ENCODE assay signal across 9 cellular contexts in the genomic region with DNA sequence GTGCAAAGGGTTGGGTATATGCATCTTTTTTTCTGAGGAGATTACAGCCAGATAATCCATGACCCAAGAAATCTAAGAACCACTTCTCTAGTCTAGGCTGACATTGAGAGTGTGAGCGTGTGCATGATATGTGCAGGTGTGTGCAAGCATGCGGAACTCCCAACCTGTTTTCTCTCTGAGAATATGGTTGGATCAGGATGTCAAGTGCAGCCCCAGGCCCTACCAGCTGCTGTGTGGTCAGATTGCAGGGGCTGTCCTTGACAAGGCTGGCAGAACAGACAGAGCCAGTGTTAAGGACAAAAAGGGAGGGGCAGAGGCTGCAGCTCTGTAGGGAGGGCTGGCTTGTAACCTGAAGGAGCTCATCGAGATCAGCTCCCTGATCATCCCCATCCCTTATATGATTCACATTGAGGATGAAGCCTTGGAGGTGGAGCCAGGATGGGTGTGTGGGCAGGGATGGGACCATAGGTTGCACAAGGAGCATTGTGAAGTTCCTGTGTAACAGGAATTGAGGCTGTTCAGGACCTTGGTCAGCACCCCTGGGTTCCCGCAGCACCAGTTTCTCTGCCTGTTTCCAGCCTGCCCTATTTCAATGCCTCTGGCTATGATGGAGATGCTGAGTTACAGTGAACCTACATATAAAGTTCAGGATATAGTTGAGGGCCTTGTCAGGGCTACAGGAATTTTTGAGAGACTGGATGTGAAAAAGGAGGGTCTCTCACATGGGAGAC. TPM values are rescaled to one million over a fixed set of nuclear protein-coding genes. Genes with fewer than 3 reads are reported as not detected.
DNase-seq lines count a peak whose midpoint lies in the region; ATAC-seq, FAIRE-seq and TF ChIP-seq lines count a peak whose summit lies in the region.
"Had no signal": no experiment of that assay in that cellular context is flagged by ENCODE, and none has a peak within 500 bp of the region (broad histone marks: within the 10 kb centered on the region; RNA-seq: fewer than 3 reads in every experiment).

No MANE protein-coding gene starts in this region.

- H3K4me3 Mint-ChIP-seq in CD4-positive, alpha-beta T cell: no peak overlapping the region
- H3K4me3 Mint-ChIP-seq: activated naive CD4-positive, alpha-beta T cell treated with anti-CD3 and anti-CD28 coated beads, Interleukin-2, amount 50 U/mL, for 24 hours had no signal

- no peak for ATAC-seq in CD4-positive, alpha-beta T cell (ENCODE audit: poor library complexity)
- ATAC-seq in pancreas: peak; percentile 58 to 86 (median 70)
- ATAC-seq in GM18870 (IDR thresholded peaks at IDR 0.05; ENCODE audit: unreplicated experiment): no peak

- no peaks in the 10 kb centered on the region for H3K4me1 ChIP-seq in pancreas

- DNase-seq in CD4-positive, alpha-beta T cell: peak in 7 of 10 experiments; percentile 6 to 19 (median 9)
- DNase-seq in HFF-Myc (ENCODE audit: extremely low read depth, low read depth) (peak; percentile 32), RKO (ENCODE audit: low spot score) (peak; percentile 68), dermis blood vessel endothelial cell (peak; percentile 81), pancreas (peak in 3 of 6 donors; percentile 27 to 29 (median 29)), middle frontal gyrus (ENCODE audit: extremely low spot score, low spot score) (no peak), KG1 (lab: John Stamatoyannopoulos, UW) (no peak)

- no peaks in the 10 kb centered on the region for H3K4me1 Mint-ChIP-seq in CD4-positive, alpha-beta T cell (ENCODE audit: low read depth)
- H3K4me1 Mint-ChIP-seq: activated naive CD4-positive, alpha-beta T cell treated with anti-CD3 and anti-CD28 coated beads, Interleukin-2, amount 50 U/mL, for 24 hours had no signal

- H3K36me3 Mint-ChIP-seq in CD4-positive, alpha-beta T cell (ENCODE audit: low read depth): no peaks in the 10 kb centered on the region
- H3K36me3 Mint-ChIP-seq: activated naive CD4-positive, alpha-beta T cell treated with anti-CD3 and anti-CD28 coated beads, Interleukin-2, amount 50 U/mL, for 24 hours had no signal

- H3K27ac Mint-ChIP-seq in CD4-positive, alpha-beta T cell: no peak overlapping the region
- H3K27ac Mint-ChIP-seq: activated naive CD4-positive, alpha-beta T cell treated with anti-CD3 and anti-CD28 coated beads, Interleukin-2, amount 50 U/mL, for 24 hours had no signal

- H3K9me3 Mint-ChIP-seq in CD4-positive, alpha-beta T cell: no peaks in the 10 kb centered on the region
- H3K9me3 Mint-ChIP-seq: activated naive CD4-positive, alpha-beta T cell treated with anti-CD3 and anti-CD28 coated beads, Interleukin-2, amount 50 U/mL, for 24 hours had no signal

- no peaks in the 10 kb centered on the region for H3K9me3 ChIP-seq in CD4-positive, alpha-beta T cell (ENCODE audit: control insufficient read depth, low read length)
- no peaks in the 10 kb centered on the region for H3K9me3 ChIP-seq in pancreas

- intact Hi-C loops in CD4-positive, alpha-beta T cell (cut with DNase I, micrococcal nuclease): no loop called here
- intact Hi-C loops in pancreas (cut with DNase I): no loop called here

- POLR2A ChIA-PET in CD4-positive, alpha-beta T cell (lab: Charles Lee): no interaction called here

- H3K36me3 ChIP-seq in pancreas: no peaks in the 10 kb centered on the region

- peaks cover 6% of the 10 kb centered on the region for H3K27me3 ChIP-seq in CD4-positive, alpha-beta T cell (ENCODE audit: control insufficient read depth, insufficient read depth, low read length)
- H3K27me3 ChIP-seq in pancreas: no peaks in the 10 kb centered on the region

- TF ChIP-seq CTCF in CD4-positive, alpha-beta T cell (IDR thresholded peaks at IDR 0.05): no peak
- no peak for TF ChIP-seq CTCF in HFF-Myc (IDR thresholded peaks at IDR 0.05; ENCODE audit: low read depth, low read length, missing control alignments)
- no peak for TF ChIP-seq CTCF in pancreas (IDR thresholded peaks at IDR 0.05)

- H3K27me3 Mint-ChIP-seq in CD4-positive, alpha-beta T cell: peaks cover 60% of the 10 kb centered on the region

- CTCF ChIA-PET in CD4-positive, alpha-beta T cell (lab: Charles Lee): no interaction called here

- no peak overlapping the region for H3K27ac ChIP-seq in CD4-positive, alpha-beta T cell (ENCODE audit: low read depth, low read length)
- H3K27ac ChIP-seq in pancreas: no peak overlapping the region

- WGBS in pancreas, 2 donors: 45 to 50% methylated on average over 4 of the region's 4 CpGs

- H3K4me3 ChIP-seq in HFF-Myc (replicated peaks; ENCODE audit: low read depth, low read length): no peak overlapping the region
- no peak overlapping the region for H3K4me3 ChIP-seq in pancreas

- FAIRE-seq in pancreas (lab: Jason Lieb, UNC): no peak

RNA-seq across cellular contexts. Expression of gene ARAP3, which starts 52.6 kb away (rescaled TPM):
- total RNA-seq in CD4-positive, alpha-beta T cell: under 1 TPM; 0.30 to 0.31 TPM
- 46.1 and 65.8 TPM in 2 replicates for total RNA-seq in dermis blood vessel endothelial cell
- total RNA-seq in pancreas: 1 to 10 TPM; 1.2 to 4.9 (median 1.8) TPM
- polyA plus RNA-seq in pancreas: 10 to 100 TPM in 1 of 2 donors, 1 to 10 TPM in 1; 6.2 to 11.9 TPM

Comparison
In these comparisons a context has a peak if more than half of its experiments do, and no peak if none do; other contexts are left out.
1. ATAC-seq: peak in pancreas (4 of 4); none in CD4-positive, alpha-beta T cell (single experiment) and GM18870 (single experiment).
2. DNase-seq: peak in CD4-positive, alpha-beta T cell (7 of 10), HFF-Myc (single experiment), RKO (single experiment) and dermis blood vessel endothelial cell (single experiment); none in middle frontal gyrus (single experiment) and KG1 (single experiment).